ENCODE assay signal across 27 cellular contexts in the genomic region with DNA sequence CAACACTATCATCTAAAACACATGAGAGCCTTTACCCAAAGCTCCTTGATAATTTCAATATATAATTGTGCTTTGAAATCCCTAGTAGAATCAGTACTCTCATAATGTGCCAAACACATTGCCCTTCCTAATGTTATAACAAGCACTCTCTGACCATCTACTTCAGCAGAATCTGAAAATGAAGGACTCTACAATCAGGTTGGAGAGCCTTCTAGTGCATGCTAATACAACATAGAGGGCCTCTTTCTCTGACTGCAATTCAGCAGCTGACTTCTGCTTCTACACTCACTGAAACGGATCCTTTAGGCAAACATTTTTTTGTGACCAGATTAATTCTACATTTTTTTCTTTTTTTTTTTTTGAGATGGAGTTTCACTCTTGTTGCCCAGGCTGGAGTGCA.
"Had no signal": no experiment of that assay in that cellular context is flagged by ENCODE, and none has a peak within 500 bp of the region (broad histone marks: within the 10 kb centered on the region; RNA-seq: fewer than 3 reads in every experiment).

No MANE protein-coding gene starts in this region.

- ATAC-seq: esophagus mucosa; gastrocnemius medialis; left lobe of liver; naive thymus-derived CD8-positive, alpha-beta T cell; sciatic nerve; stimulated activated naive CD8-positive, alpha-beta T cell treated with anti-CD3 and anti-CD28 coated beads, Interleukin-15, amount 100 ng/mL, for 72 hours had no signal

- H3K4me3 Mint-ChIP-seq: dendritic cell treated with granulocyte-macrophage colony-stimulating factor and Interleukin-4, amounts not matched to agents 40 ng/mL and 50 ng/mL, for 4 days; endodermal cell; naive thymus-derived CD8-positive, alpha-beta T cell; nephron progenitor cell; stimulated activated naive CD8-positive, alpha-beta T cell treated with anti-CD3 and anti-CD28 coated beads, Interleukin-15, amount 100 ng/mL, for 72 hours had no signal

- H3K4me1 Mint-ChIP-seq: endodermal cell; naive thymus-derived CD8-positive, alpha-beta T cell; stimulated activated naive CD8-positive, alpha-beta T cell treated with anti-CD3 and anti-CD28 coated beads, Interleukin-15, amount 100 ng/mL, for 72 hours had no signal

- H3K27ac ChIP-seq: colonic mucosa, epithelial cell of prostate, gastrocnemius medialis, heart left ventricle, hepatocyte, prostate gland, right atrium auricular region, suprapubic skin had no signal

- H3K27me3 ChIP-seq: colonic mucosa, gastrocnemius medialis, heart left ventricle, hepatocyte, right atrium auricular region, suprapubic skin had no signal

- H3K9me3 Mint-ChIP-seq: dendritic cell treated with granulocyte-macrophage colony-stimulating factor and Interleukin-4, amounts not matched to agents 40 ng/mL and 50 ng/mL, for 4 days; endodermal cell; naive thymus-derived CD8-positive, alpha-beta T cell; nephron progenitor cell; stimulated activated naive CD8-positive, alpha-beta T cell treated with anti-CD3 and anti-CD28 coated beads, Interleukin-15, amount 100 ng/mL, for 72 hours had no signal

- H3K36me3 Mint-ChIP-seq: naive thymus-derived CD8-positive, alpha-beta T cell had no signal

- H3K4me3 ChIP-seq: colonic mucosa, gastrocnemius medialis, heart left ventricle, hepatocyte, prostate gland, right atrium auricular region, smooth muscle cell, suprapubic skin had no signal

- H3K4me1 ChIP-seq: colonic mucosa, prostate gland, right atrium auricular region, suprapubic skin had no signal

- H3K36me3 ChIP-seq: colonic mucosa, gastrocnemius medialis, prostate gland had no signal

- H3K9me3 ChIP-seq: colonic mucosa, gastrocnemius medialis, heart left ventricle, prostate gland, right atrium auricular region, suprapubic skin had no signal

- DNase-seq: colonic mucosa; effector CD8-positive, alpha-beta T cell; endodermal cell; foreskin fibroblast; gastrocnemius medialis; heart left ventricle; kidney; naive thymus-derived CD8-positive, alpha-beta T cell; nephron progenitor cell; nucleus accumbens; stimulated activated CD4-positive, alpha-beta T cell treated with anti-CD3 and anti-CD28 coated beads, Interleukin-12 subunit alpha, Interleukin-12 subunit beta, amount 100 ng/mL, for 4 hours; stimulated activated CD4-positive, alpha-beta T cell treated with anti-CD3 and anti-CD28 coated beads, Interleukin-1b, Interleukin-23, amount 100 ng/mL, for 48 hours; stimulated activated CD4-positive, alpha-beta T cell treated with anti-CD3 and anti-CD28 coated beads, Interleukin-4, amount 100 ng/mL, for 1 hour; stimulated activated CD8-positive, alpha-beta memory T cell treated with anti-CD3 and anti-CD28 coated beads, Interleukin-4, amount 100 ng/mL, for 48 hours; stimulated activated naive CD4-positive, alpha-beta T cell; stimulated activated naive CD8-positive, alpha-beta T cell treated with anti-CD3 and anti-CD28 coated beads, Interleukin-15, amount 100 ng/mL, for 72 hours; trophoblast cell had no signal

- H3K27me3 Mint-ChIP-seq: dendritic cell treated with granulocyte-macrophage colony-stimulating factor and Interleukin-4, amounts not matched to agents 40 ng/mL and 50 ng/mL, for 4 days had no signal

- H3K27ac Mint-ChIP-seq: dendritic cell treated with granulocyte-macrophage colony-stimulating factor and Interleukin-4, amounts not matched to agents 40 ng/mL and 50 ng/mL, for 4 days; endodermal cell; naive thymus-derived CD8-positive, alpha-beta T cell; nephron progenitor cell; stimulated activated naive CD8-positive, alpha-beta T cell treated with anti-CD3 and anti-CD28 coated beads, Interleukin-15, amount 100 ng/mL, for 72 hours had no signal
